ENCODE assay signal across 8 cellular contexts in the genomic region with DNA sequence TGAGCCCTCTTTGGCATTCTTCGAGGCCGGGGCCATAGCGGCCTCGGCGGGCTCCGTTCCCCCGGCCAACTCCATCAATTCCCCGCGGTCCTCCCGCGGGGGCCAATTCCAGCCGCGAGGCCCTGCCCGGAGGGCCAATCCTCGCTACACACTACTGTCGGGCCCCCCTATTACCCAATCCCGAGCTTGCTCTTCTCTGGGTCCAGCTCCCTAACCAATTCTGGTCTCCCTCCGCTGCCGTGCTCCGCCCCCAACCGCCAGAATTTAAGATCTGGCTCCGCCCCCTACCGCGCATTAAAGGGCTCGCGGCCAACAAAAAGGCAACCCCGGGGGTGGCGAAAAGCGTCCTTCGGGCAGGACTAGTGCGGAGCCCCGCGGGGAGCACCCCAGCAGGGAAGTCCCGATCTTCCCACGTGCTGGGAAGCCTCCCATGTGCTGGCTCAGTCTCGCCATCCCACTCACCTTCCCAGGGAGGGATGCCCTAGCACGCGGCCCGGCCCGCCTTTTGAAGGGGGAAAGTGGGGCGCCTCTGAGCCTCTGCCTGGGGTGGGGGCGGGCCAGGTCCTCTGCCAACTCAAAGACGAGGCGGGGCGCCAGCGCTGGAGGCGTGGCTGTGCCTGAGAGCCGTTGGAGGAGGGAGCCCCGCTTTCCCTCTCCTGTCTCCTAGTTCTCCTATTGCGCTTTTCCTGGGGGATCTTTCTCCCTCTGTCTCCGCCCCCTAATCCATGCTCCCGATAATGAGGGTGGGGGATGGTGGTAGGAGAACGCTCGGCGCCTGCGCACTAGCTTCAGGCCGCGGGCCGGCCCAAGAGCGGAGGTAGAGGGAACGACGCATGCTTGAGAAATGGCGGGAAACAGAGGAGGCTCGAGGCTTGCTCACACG. TPM values are rescaled to one million over a fixed set of nuclear protein-coding genes. Genes with fewer than 3 reads are reported as not detected.
DNase-seq lines count a peak whose midpoint lies in the region; ATAC-seq, FAIRE-seq and TF ChIP-seq lines count a peak whose summit lies in the region.

No MANE protein-coding gene starts in this region.

- H3K9me3 Mint-ChIP-seq in WTC11 (peaks cover 6% of the 10 kb centered on the region), immature natural killer cell (no peaks in the 10 kb centered on the region)

- peaks cover 31% of the 10 kb centered on the region for H3K4me1 Mint-ChIP-seq in WTC11
- H3K4me1 Mint-ChIP-seq in immature natural killer cell: peaks cover 34 to 45% of the 10 kb centered on the region in 2 donors

- H3K27me3 Mint-ChIP-seq in WTC11 (ENCODE audit: low read depth) (peaks cover 98% of the 10 kb centered on the region), immature natural killer cell (ENCODE audit: low read depth in 3 of 3) (peaks cover 0 to 4% (median 2%) of the 10 kb centered on the region in 3 donors)

- WGBS in small intestine, 3 donors: 4 to 7% (median 6%) methylated on average over 63 to 65 of the region's 65 CpGs

- DNase-seq in NCI-H1930 (lab: John Stamatoyannopoulos, UW) (peak; percentile 82 to 84), WTC11 (ENCODE audit: low spot score) (peak; percentile 93), cardiac fibroblast (ENCODE audit: low read depth in 2 of 2) (peak; percentile 92 to 95), immature natural killer cell (peak; percentile 92 to 93 (median 93)), small intestine (peak; percentile 93), SIG-M5 (lab: John Stamatoyannopoulos, UW) (no peak)

- CTCF ChIA-PET in WTC11 (lab: Charles Lee): interaction anchor here (0.6 to 5.2 kb wide), 28 partner anchors 7 to 310 kb away, joined by 3 to 81 read pairs (median 4); a partner anchor contains a TSS

- H3K27me3 ChIP-seq in small intestine (ENCODE audit: control insufficient read depth in 2 of 2, insufficient read depth in 2 of 2, low read length in 2 of 2): no peaks in the 10 kb centered on the region

- FAIRE-seq in small intestine (lab: Jason Lieb, UNC): no peak

- H3K36me3 Mint-ChIP-seq in WTC11 (peaks cover 1% of the 10 kb centered on the region), immature natural killer cell (no peaks in the 10 kb centered on the region)

- H3K4me1 ChIP-seq in small intestine (ENCODE audit: control insufficient read depth in 2 of 2, insufficient read depth in 1 of 2, low read depth in 1 of 2, low read length in 1 of 2): peaks cover 3 to 10% of the 10 kb centered on the region in 2 donors

- H3K4me3 ChIP-seq in cardiac fibroblast (replicated peaks in 1 of 2; ENCODE audit: low read depth in 2 of 2, low read length in 2 of 2) (peak overlapping the region; percentile 59 to 74), small intestine (ENCODE audit: low read depth in 1 of 2, low read length in 2 of 2) (peak overlapping the region; percentile 44 to 62)

- no peaks in the 10 kb centered on the region for H3K36me3 ChIP-seq in small intestine (ENCODE audit: control insufficient read depth in 2 of 2, insufficient read depth in 2 of 2, low read length in 2 of 2)

- H3K4me3 Mint-ChIP-seq in WTC11 (peak overlapping the region; percentile 82), immature natural killer cell (peak overlapping the region; percentile 90 to 98 (median 97))

- ATAC-seq in GM18498 (IDR thresholded peaks at IDR 0.05; ENCODE audit: unreplicated experiment): peak; percentile 87
- ATAC-seq in HG02840 (IDR thresholded peaks at IDR 0.05; ENCODE audit: low FRiP score, unreplicated experiment): peak; percentile 86
- peak; percentile 90 for ATAC-seq in WTC11

- peak overlapping the region in 1 of 2 donors; percentile 77 for H3K27ac ChIP-seq in small intestine (ENCODE audit: low read depth in 1 of 2, low read length in 1 of 2)

- TF ChIP-seq CTCF in WTC11 (IDR thresholded peaks at IDR 0.05) (no peak), cardiac fibroblast (IDR thresholded peaks at IDR 0.05; ENCODE audit: low read depth, low read length) (no peak)

- H3K27ac Mint-ChIP-seq in WTC11 (no peak overlapping the region), immature natural killer cell (peak overlapping the region; percentile 80 to 95 (median 86))

- H3K9me3 ChIP-seq in small intestine (ENCODE audit: control insufficient read depth, low read depth): no peaks in the 10 kb centered on the region

- POLR2A ChIA-PET in WTC11 (lab: Charles Lee): interaction anchor here (0.5 to 2.2 kb wide), 9 partner anchors 10 to 1803 kb away, joined by 3 to 13 read pairs (median 4); no protein-coding TSS in a partner anchor

TF ChIP-seq in WTC11, 78 proteins besides CTCF, POLR2A, EP300 and RAD21 (continues in another document):
- TF ChIP-seq, protein P1, sequence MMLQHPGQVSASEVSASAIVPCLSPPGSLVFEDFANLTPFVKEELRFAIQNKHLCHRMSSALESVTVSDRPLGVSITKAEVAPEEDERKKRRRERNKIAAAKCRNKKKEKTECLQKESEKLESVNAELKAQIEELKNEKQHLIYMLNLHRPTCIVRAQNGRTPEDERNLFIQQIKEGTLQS (CRISPR knock-in tag; conservative IDR thresholded peaks at IDR 0.05): no peak
- TF ChIP-seq CREB1 (CRISPR knock-in tag; IDR thresholded peaks at IDR 0.05): peak; percentile 86; the same call in 1 of the 2 replicates
- TF ChIP-seq, protein P2, sequence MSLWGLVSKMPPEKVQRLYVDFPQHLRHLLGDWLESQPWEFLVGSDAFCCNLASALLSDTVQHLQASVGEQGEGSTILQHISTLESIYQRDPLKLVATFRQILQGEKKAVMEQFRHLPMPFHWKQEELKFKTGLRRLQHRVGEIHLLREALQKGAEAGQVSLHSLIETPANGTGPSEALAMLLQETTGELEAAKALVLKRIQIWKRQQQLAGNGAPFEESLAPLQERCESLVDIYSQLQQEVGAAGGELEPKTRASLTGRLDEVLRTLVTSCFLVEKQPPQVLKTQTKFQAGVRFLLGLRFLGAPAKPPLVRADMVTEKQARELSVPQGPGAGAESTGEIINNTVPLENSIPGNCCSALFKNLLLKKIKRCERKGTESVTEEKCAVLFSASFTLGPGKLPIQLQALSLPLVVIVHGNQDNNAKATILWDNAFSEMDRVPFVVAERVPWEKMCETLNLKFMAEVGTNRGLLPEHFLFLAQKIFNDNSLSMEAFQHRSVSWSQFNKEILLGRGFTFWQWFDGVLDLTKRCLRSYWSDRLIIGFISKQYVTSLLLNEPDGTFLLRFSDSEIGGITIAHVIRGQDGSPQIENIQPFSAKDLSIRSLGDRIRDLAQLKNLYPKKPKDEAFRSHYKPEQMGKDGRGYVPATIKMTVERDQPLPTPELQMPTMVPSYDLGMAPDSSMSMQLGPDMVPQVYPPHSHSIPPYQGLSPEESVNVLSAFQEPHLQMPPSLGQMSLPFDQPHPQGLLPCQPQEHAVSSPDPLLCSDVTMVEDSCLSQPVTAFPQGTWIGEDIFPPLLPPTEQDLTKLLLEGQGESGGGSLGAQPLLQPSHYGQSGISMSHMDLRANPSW (CRISPR knock-in tag; conservative IDR thresholded peaks at IDR 0.05; ENCODE audit: low read depth): no peak
- TF ChIP-seq, protein P3, sequence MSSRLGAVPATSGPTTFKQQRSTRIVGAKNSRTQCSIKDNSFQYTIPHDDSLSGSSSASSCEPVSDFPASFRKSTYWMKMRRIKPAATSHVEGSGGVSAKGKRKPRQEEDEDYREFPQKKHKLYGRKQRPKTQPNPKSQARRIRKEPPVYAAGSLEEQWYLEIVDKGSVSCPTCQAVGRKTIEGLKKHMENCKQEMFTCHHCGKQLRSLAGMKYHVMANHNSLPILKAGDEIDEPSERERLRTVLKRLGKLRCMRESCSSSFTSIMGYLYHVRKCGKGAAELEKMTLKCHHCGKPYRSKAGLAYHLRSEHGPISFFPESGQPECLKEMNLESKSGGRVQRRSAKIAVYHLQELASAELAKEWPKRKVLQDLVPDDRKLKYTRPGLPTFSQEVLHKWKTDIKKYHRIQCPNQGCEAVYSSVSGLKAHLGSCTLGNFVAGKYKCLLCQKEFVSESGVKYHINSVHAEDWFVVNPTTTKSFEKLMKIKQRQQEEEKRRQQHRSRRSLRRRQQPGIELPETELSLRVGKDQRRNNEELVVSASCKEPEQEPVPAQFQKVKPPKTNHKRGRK (CRISPR knock-in tag; IDR thresholded peaks at IDR 0.05; ENCODE audit: borderline replicate concordance): no peak
- TF ChIP-seq NFYB (CRISPR knock-in tag; conservative IDR thresholded peaks at IDR 0.05; ENCODE audit: low read depth): peak; percentile 35; the same call in 1 of the 2 replicates
- no peak for TF ChIP-seq NFATC4 (CRISPR knock-in tag; IDR thresholded peaks at IDR 0.05)

RNA-seq across cellular contexts. Expression of a gene that starts 3.5 kb away (rescaled TPM):
- total RNA-seq in WTC11 (2021): 10.2 to 11.7 TPM (median 11.5 TPM) in 3 replicates
- polyA plus RNA-seq in immature natural killer cell: 1 to 10 TPM; 1.9 to 3.9 (median 2.3) TPM
- polyA plus RNA-seq in small intestine: 10 to 100 TPM; 10.1 to 40.2 (median 17.3) TPM

RNA-seq across cellular contexts. Expression of a gene that starts 19.0 kb away (rescaled TPM):
- total RNA-seq in WTC11 (2021): not detected in 3 replicates
- not detected for polyA plus RNA-seq in immature natural killer cell
- polyA plus RNA-seq in small intestine: 1 to 10 TPM in 2 of 3 donors, under 1 TPM in 1; 0.70 to 1.6 (median 1.1) TPM

RNA-seq across cellular contexts. Expression of a gene that starts 33.6 kb away (rescaled TPM):
- total RNA-seq in WTC11 (2021): 9.6 to 14.8 TPM (median 11.5 TPM) in 3 replicates
- polyA plus RNA-seq in immature natural killer cell (1 to 10 TPM in 2 of 3 donors, not detected in 1; 3.3 to 7.1 TPM), small intestine (1 to 10 TPM; 5.8 to 10.0 (median 8.1) TPM)
